In the genomic region with DNA sequence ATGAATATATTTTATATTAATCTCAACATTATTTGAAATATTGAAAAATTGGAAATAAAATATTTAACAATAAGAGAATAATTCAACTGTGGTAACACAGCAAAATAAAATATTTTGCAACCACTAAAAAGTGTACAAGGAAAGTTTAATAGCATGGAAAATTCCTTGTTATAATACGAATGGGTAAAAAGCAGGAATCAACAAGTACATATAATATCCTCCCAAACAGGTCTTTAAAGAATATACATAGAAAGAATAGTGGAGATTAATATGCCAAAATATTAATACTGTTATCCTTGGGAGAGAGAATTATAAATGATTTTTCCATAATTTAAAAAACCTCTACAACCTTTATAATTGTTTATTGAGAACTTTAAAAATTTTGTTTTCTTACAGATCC, we compare ENCODE assay signal across 19 cellular contexts. TPM values are rescaled to one million over a fixed set of nuclear protein-coding genes. Genes with fewer than 3 reads are reported as not detected.
DNase-seq lines count a peak whose midpoint lies in the region; ATAC-seq, FAIRE-seq and TF ChIP-seq lines count a peak whose summit lies in the region.
"Had no signal": no experiment of that assay in that cellular context is flagged by ENCODE, and none has a peak within 500 bp of the region (broad histone marks: within the 10 kb centered on the region; RNA-seq: fewer than 3 reads in every experiment).

No MANE protein-coding gene starts in this region.

- CTCF ChIA-PET in MCF 10A (lab: Yijun Ruan, JAX) (interaction anchor here (1.1 to 2.0 kb wide), 2 partner anchors 19 to 27 kb away, joined by 3 to 8 read pairs; no protein-coding TSS in a partner anchor), mammary epithelial cell (lab: Charles Lee; ENCODE audit: low non-redundant PET) (no interaction called here), HepG2 (lab: Yijun Ruan, JAX; ENCODE audit: low intra/inter-chr PET ratio, low total read pairs) (no interaction called here)
- CTCF ChIA-PET in activated CD4-positive, alpha-beta T cell treated with anti-CD3 and anti-CD28 coated beads for 36 hours (lab: Charles Lee): interaction anchor here (1.2 to 2.9 kb wide), 3 partner anchors 15 to 277 kb away, joined by 3 to 11 read pairs (median 3); no protein-coding TSS in a partner anchor

- intact Hi-C loops in MCF 10A (cut with micrococcal nuclease) (loop anchor here (2.0 kb wide), 1 partner anchor 46 kb away; no protein-coding TSS in a partner anchor), mammary epithelial cell (cut with micrococcal nuclease) (no loop called here), HepG2 (cut with micrococcal nuclease; ENCODE audit: unreplicated experiment) (no loop called here)
- intact Hi-C loops in activated CD4-positive, alpha-beta T cell treated with anti-CD3 and anti-CD28 coated beads for 36 hours (cut with DNase I, micrococcal nuclease): no loop called here

- POLR2A ChIA-PET in MCF 10A (lab: Yijun Ruan, JAX): interaction anchor here (0.6 to 3.0 kb wide), 6 partner anchors 8 to 495 kb away, joined by 3 to 23 read pairs (median 7); a partner anchor contains a TSS
- POLR2A ChIA-PET in HepG2 (lab: Yijun Ruan, JAX): interaction anchor here (1.1 to 1.8 kb wide), 3 partner anchors 9 to 34 kb away, joined by 3 to 19 read pairs (median 8); no protein-coding TSS in a partner anchor
- POLR2A ChIA-PET in activated CD4-positive, alpha-beta T cell treated with anti-CD3 and anti-CD28 coated beads for 36 hours (lab: Charles Lee): no interaction called here

- BruUV-seq in MCF 10A (replicated peaks; lab: Mats Ljungman, UMichigan) (no TSS peak), mammary epithelial cell (replicated peaks; lab: Mats Ljungman, UMichigan) (no TSS peak), HepG2 (replicated peaks; lab: Mats Ljungman, UMichigan) (no TSS peak)

- TF ChIP-seq EP300 in HepG2 (IDR thresholded peaks at IDR 0.05; ENCODE audit: low read depth in 2 of 2, low read length in 2 of 2): no peak
- TF ChIP-seq EP300 in HepG2 (CRISPR knock-in tag; IDR thresholded peaks at IDR 0.05; ENCODE audit: borderline replicate concordance): no peak

- no peak for TF ChIP-seq RAD21 in HepG2 (CRISPR knock-in tag; IDR thresholded peaks at IDR 0.05)

- no peaks in the 10 kb centered on the region for H3K9me3 Mint-ChIP-seq in MCF 10A (ENCODE audit: unreplicated experiment)
- peaks cover 4% of the 10 kb centered on the region for H3K9me3 Mint-ChIP-seq in activated CD4-positive, alpha-beta T cell treated with anti-CD3 and anti-CD28 coated beads for 36 hours (ENCODE audit: low read depth)
- H3K9me3 Mint-ChIP-seq: activated T-cell treated with anti-CD3 and anti-CD28 coated beads, Interleukin-2, amount 50 U/mL, for 24 hours had no signal

- no peak overlapping the region for H3K27ac Mint-ChIP-seq in MCF 10A (ENCODE audit: low read depth, unreplicated experiment)
- H3K27ac Mint-ChIP-seq in activated CD4-positive, alpha-beta T cell treated with anti-CD3 and anti-CD28 coated beads for 36 hours: no peak overlapping the region
- H3K27ac Mint-ChIP-seq: activated naive CD4-positive, alpha-beta T cell treated with anti-CD3 and anti-CD28 coated beads, Interleukin-2, amount 10 ng/mL, durations not matched to agents 7 days and 5 days; activated T-cell treated with anti-CD3 and anti-CD28 coated beads, Interleukin-2, amount 50 U/mL, for 24 hours had no signal

- peak overlapping the region; percentile 79 for H3K4me3 Mint-ChIP-seq in MCF 10A (ENCODE audit: unreplicated experiment)
- no peak overlapping the region for H3K4me3 Mint-ChIP-seq in activated CD4-positive, alpha-beta T cell treated with anti-CD3 and anti-CD28 coated beads for 36 hours
- H3K4me3 Mint-ChIP-seq: activated naive CD4-positive, alpha-beta T cell treated with anti-CD3 and anti-CD28 coated beads, Interleukin-2, amount 10 ng/mL, durations not matched to agents 7 days and 5 days; activated T-cell treated with anti-CD3 and anti-CD28 coated beads, Interleukin-2, amount 50 U/mL, for 24 hours; naive thymus-derived CD8-positive, alpha-beta T cell had no signal

- TF ChIP-seq CTCF in MCF 10A (IDR thresholded peaks at IDR 0.05; ENCODE audit: unreplicated experiment) (no peak), mammary epithelial cell (conservative IDR thresholded peaks at IDR 0.05 in 1 of 2, IDR thresholded peaks at IDR 0.05 in 1 of 2; ENCODE audit: extremely low read depth in 1 of 2, insufficient read depth in 1 of 2, low read depth in 1 of 2, low read length in 2 of 2) (no peak), VCaP (conservative IDR thresholded peaks at IDR 0.05) (no peak), HepG2 (CRISPR knock-in tag; IDR thresholded peaks at IDR 0.05) (no peak)

- FAIRE-seq in HepG2 (lab: Jason Lieb, UNC): no peak

- H3K4me1 Mint-ChIP-seq in MCF 10A (ENCODE audit: insufficient read depth, unreplicated experiment): peaks cover 6% of the 10 kb centered on the region
- H3K4me1 Mint-ChIP-seq in activated CD4-positive, alpha-beta T cell treated with anti-CD3 and anti-CD28 coated beads for 36 hours: peaks cover 4% of the 10 kb centered on the region

- no peak overlapping the region for H2AFZ ChIP-seq in mammary epithelial cell (ENCODE audit: low read depth, low read length)
- H2AFZ ChIP-seq in HepG2 (ENCODE audit: low read length): no peak overlapping the region

- H3K27me3 ChIP-seq in mammary epithelial cell (ENCODE audit: insufficient read depth, low read length): no peaks in the 10 kb centered on the region
- no peaks in the 10 kb centered on the region for H3K27me3 ChIP-seq in HepG2 (ENCODE audit: control insufficient read depth in 1 of 2, insufficient read depth in 2 of 2, low read length in 2 of 2)
- no peaks in the 10 kb centered on the region for H3K27me3 ChIP-seq in skeletal muscle tissue (ENCODE audit: control insufficient read depth in 3 of 3, insufficient read depth in 3 of 3, low read length in 3 of 3)
- H3K27me3 ChIP-seq: Peyer's patch, tibial nerve had no signal

- ATAC-seq in HepG2: no peak
- no peak for ATAC-seq in activated CD4-positive, alpha-beta T cell treated with anti-CD3 and anti-CD28 coated beads for 36 hours
- ATAC-seq in GM18502 (IDR thresholded peaks at IDR 0.05; ENCODE audit: poor library complexity, unreplicated experiment): no peak
- ATAC-seq: naive thymus-derived CD8-positive, alpha-beta T cell had no signal

- H3K9me3 ChIP-seq in mammary epithelial cell (replicated peaks; ENCODE audit: insufficient read depth, low read length) (peaks cover 4% of the 10 kb centered on the region), HepG2 (ENCODE audit: low read length) (0 out of 2 replicates have a peak, but pooled peaks cover 7% of the 10 kb centered on the region), skeletal muscle tissue (ENCODE audit: control insufficient read depth in 3 of 3, low read length in 3 of 3) (peaks cover 0 to 3% (median 0%) of the 10 kb centered on the region in 3 donors)
- H3K9me3 ChIP-seq: Peyer's patch had no signal

- no peak overlapping the region for H3K4me3 ChIP-seq in mammary epithelial cell (replicated peaks in 1 of 3; ENCODE audit: insufficient read depth in 1 of 3, low read depth in 2 of 3, low read length in 3 of 3)
- peak overlapping the region; percentile 58 to 73 (median 66); a peak in 5 of 6 replicates for H3K4me3 ChIP-seq in HepG2 (replicated peaks in 1 of 3; ENCODE audit: insufficient read depth in 1 of 3, low read depth in 2 of 3, low read length in 3 of 3)
- H3K4me3 ChIP-seq in skeletal muscle tissue (ENCODE audit: low read length in 3 of 3): peak overlapping the region in 1 of 3 donors; percentile 83

- H3K79me2 ChIP-seq in mammary epithelial cell (ENCODE audit: insufficient read depth, low read length) (no peaks in the 10 kb centered on the region), HepG2 (ENCODE audit: insufficient read depth, low read length) (peaks cover 41% of the 10 kb centered on the region)

- H3K36me3 ChIP-seq in mammary epithelial cell (ENCODE audit: insufficient read depth, low read length) (no peaks in the 10 kb centered on the region), HepG2 (replicated peaks in 1 of 2; ENCODE audit: control insufficient read depth in 1 of 2, insufficient read depth in 2 of 2, low read length in 2 of 2) (no peaks in the 10 kb centered on the region; a peak in 1 of 5 replicates), skeletal muscle tissue (ENCODE audit: control insufficient read depth in 3 of 3, insufficient read depth in 3 of 3, low read length in 3 of 3) (no peaks in the 10 kb centered on the region)
- H3K36me3 ChIP-seq: Peyer's patch, tibial nerve had no signal

- dilution Hi-C loops in mammary epithelial cell (cut with HindIII; ENCODE audit: low sequenced_read_pairs): no loop called here

- no peak overlapping the region for H3K9ac ChIP-seq in mammary epithelial cell (ENCODE audit: insufficient read depth, low read length)
- peak overlapping the region; percentile 71 for H3K9ac ChIP-seq in HepG2 (ENCODE audit: insufficient read depth, low read depth, low read length)
- peak overlapping the region; percentile 46 to 57 (median 50) for H3K9ac ChIP-seq in skeletal muscle tissue (ENCODE audit: low read depth in 1 of 3, low read length in 3 of 3)

- H3K4me2 ChIP-seq in mammary epithelial cell (ENCODE audit: insufficient read depth, low read depth, low read length): no peak overlapping the region
- H3K4me2 ChIP-seq in HepG2 (ENCODE audit: low read depth, low read length): peak overlapping the region; percentile 81

- H3K36me3 Mint-ChIP-seq in MCF 10A (ENCODE audit: insufficient read depth, unreplicated experiment): peaks cover 6% of the 10 kb centered on the region
- H3K36me3 Mint-ChIP-seq in activated CD4-positive, alpha-beta T cell treated with anti-CD3 and anti-CD28 coated beads for 36 hours (ENCODE audit: low read depth): no peaks in the 10 kb centered on the region
- H3K36me3 Mint-ChIP-seq: activated naive CD4-positive, alpha-beta T cell treated with anti-CD3 and anti-CD28 coated beads, Interleukin-2, amount 10 ng/mL, durations not matched to agents 7 days and 5 days had no signal

- H4K20me1 ChIP-seq in mammary epithelial cell (ENCODE audit: insufficient read depth, low read length) (no peaks in the 10 kb centered on the region), HepG2 (ENCODE audit: insufficient read depth, low read length) (no peaks in the 10 kb centered on the region)

- DNase-seq in MCF 10A (ENCODE audit: unreplicated experiment) (no peak), mammary epithelial cell (no peak), HepG2 (ENCODE audit: low spot score) (no peak), HK-2 (ENCODE audit: unreplicated experiment) (no peak)
- no peak for DNase-seq in activated CD4-positive, alpha-beta T cell treated with anti-CD3 and anti-CD28 coated beads for 36 hours
- DNase-seq: activated CD4-positive, alpha-beta T cell treated with anti-CD3 and anti-CD28 coated beads, Interleukin-2, amount 50 U/mL, for 48 hours; activated naive CD4-positive, alpha-beta T cell treated with anti-CD3 and anti-CD28 coated beads, Interleukin-2, amount 10 ng/mL, durations not matched to agents 7 days and 5 days; activated T-cell treated with anti-CD3 and anti-CD28 coated beads, Interleukin-2, amount 50 U/mL, for 24 hours; DMS153; islet precursor cell; naive thymus-derived CD8-positive, alpha-beta T cell; NCI-H1436 treated with DMSO at 0.1 percent for 48 hours; NCI-H2171 treated with DMSO at 0.1 percent for 48 hours; Peyer's patch; stimulated activated naive CD4-positive, alpha-beta T cell had no signal

- no peaks in the 10 kb centered on the region for H3K27me3 Mint-ChIP-seq in MCF 10A (ENCODE audit: insufficient read depth, unreplicated experiment)
- no peaks in the 10 kb centered on the region for H3K27me3 Mint-ChIP-seq in activated CD4-positive, alpha-beta T cell treated with anti-CD3 and anti-CD28 coated beads for 36 hours
- H3K27me3 Mint-ChIP-seq: activated naive CD4-positive, alpha-beta T cell treated with anti-CD3 and anti-CD28 coated beads, Interleukin-2, amount 10 ng/mL, durations not matched to agents 7 days and 5 days; activated T-cell treated with anti-CD3 and anti-CD28 coated beads, Interleukin-2, amount 50 U/mL, for 24 hours; naive thymus-derived CD8-positive, alpha-beta T cell had no signal

- no peak for TF ChIP-seq POLR2A in HepG2 (IDR thresholded peaks at IDR 0.05; ENCODE audit: insufficient read depth in 1 of 2, low read depth in 2 of 2, low read length in 2 of 2)

- H3K4me1 ChIP-seq in mammary epithelial cell (ENCODE audit: insufficient read depth, low read length): no peaks in the 10 kb centered on the region
- H3K4me1 ChIP-seq in HepG2 (ENCODE audit: insufficient read depth, low read length): peaks cover 33% of the 10 kb centered on the region
- no peaks in the 10 kb centered on the region for H3K4me1 ChIP-seq in skeletal muscle tissue (ENCODE audit: control insufficient read depth in 3 of 3, insufficient read depth in 3 of 3, low read length in 3 of 3)
- H3K4me1 ChIP-seq: Peyer's patch had no signal

- WGBS in mammary epithelial cell (ENCODE audit: low coverage, missing lambda C conversion rate): 61% methylated on average over 1 of the region's 1 CpG
- 55% methylated on average over 1 of the region's 1 CpG for WGBS in HepG2 (ENCODE audit: low lambda C conversion rate)

- H3K27ac ChIP-seq in mammary epithelial cell (ENCODE audit: insufficient read depth, low read depth, low read length): no peak overlapping the region
- 0 out of 2 replicates have a peak overlapping the region, but pooled peaks have one; percentile 36 for H3K27ac ChIP-seq in VCaP
- H3K27ac ChIP-seq in HepG2 (ENCODE audit: extremely low read length, insufficient read depth, low read length): no peak overlapping the region
- no peak overlapping the region for H3K27ac ChIP-seq in skeletal muscle tissue (ENCODE audit: low read depth, low read length)
- H3K27ac ChIP-seq: Peyer's patch, tibial nerve had no signal

- in situ Hi-C loops in mammary epithelial cell (cut with MboI; ENCODE audit: low sequenced_read_pairs in 2 of 2) (no loop called here), HepG2 (cut with HindIII; ENCODE audit: extremely low pct_ligation_motif_present, low pct_unique_long_range_greater_than_20kb) (no loop called here)

RNA-seq across cellular contexts. Expression of a gene that starts 1.0 kb away (rescaled TPM):
- 9.5 and 13.8 TPM in 2 replicates for total RNA-seq in MCF 10A (2022)
- 1 to 10 TPM in 1 of 2 donors, under 1 TPM in 1; 0.59 to 3.3 TPM for total RNA-seq in mammary epithelial cell
- 0.08 TPM for polyA plus RNA-seq in mammary epithelial cell
- polyA minus RNA-seq in mammary epithelial cell: not detected
- total RNA-seq in HepG2 (2016; rRNA removed; fragmentation: Illumina TruSeq; extraction: Trizol): 11.6 and 14.4 TPM in 2 replicates
- 3.2 and 3.5 TPM in 2 replicates for total RNA-seq in HepG2 (2016; cell fraction: cytosol; rRNA removed; fragmentation: Illumina TruSeq; extraction: Trizol; ENCODE audit: low read depth)
- total RNA-seq in HepG2 (2016; cell fraction: insoluble cytoplasmic fraction; rRNA removed; fragmentation: Illumina TruSeq; extraction: Trizol): 10.7 and 18.0 TPM in 2 replicates
- 5.5 and 7.4 TPM in 2 replicates for total RNA-seq in HepG2 (2016; cell fraction: membrane; rRNA removed; fragmentation: Illumina TruSeq; extraction: Trizol)
- total RNA-seq in HepG2 (2016; cell fraction: nucleus; rRNA removed; fragmentation: Illumina TruSeq; extraction: Trizol): 4.7 and 5.1 TPM in 2 replicates
- 42.6 and 43.9 TPM in 2 replicates for polyA plus RNA-seq in HepG2 (2011; rRNA removed)
- polyA plus RNA-seq in HepG2 (2011; cell fraction: cytosol; rRNA removed): 21.0 and 40.0 TPM in 2 replicates
- polyA plus RNA-seq in HepG2 (2011; cell fraction: nucleus; rRNA removed): 7.5 and 15.1 TPM in 2 replicates
- polyA plus RNA-seq in HepG2 (2012): 81.9 and 82.1 TPM in 2 replicates
- polyA plus RNA-seq in HepG2 (2016; cell fraction: cytosol; fragmentation: Illumina TruSeq; extraction: Trizol; ENCODE audit: low read depth): 1.9 and 3.5 TPM in 2 replicates
- 13.4 and 19.0 TPM in 2 replicates for polyA plus RNA-seq in HepG2 (2016; cell fraction: insoluble cytoplasmic fraction; fragmentation: Illumina TruSeq; extraction: Trizol; ENCODE audit: low read depth)
- polyA plus RNA-seq in HepG2 (2016; cell fraction: membrane; fragmentation: Illumina TruSeq; extraction: Trizol; ENCODE audit: low read depth): 3.8 and 4.2 TPM in 2 replicates
- 5.6 and 5.8 TPM in 2 replicates for polyA plus RNA-seq in HepG2 (2016; cell fraction: nucleus; fragmentation: Illumina TruSeq; extraction: Trizol; ENCODE audit: insufficient read depth, low read depth)
- polyA minus RNA-seq in HepG2 (2011; rRNA and poly(A)+ RNA removed; ENCODE audit: low replicate concordance): 2.8 and 6.8 TPM in 2 replicates
- 10.6 and 13.8 TPM in 2 replicates for polyA minus RNA-seq in HepG2 (2011; cell fraction: cytosol; rRNA and poly(A)+ RNA removed)
- 10.3 and 17.5 TPM in 2 replicates for polyA minus RNA-seq in HepG2 (2011; cell fraction: nucleus; rRNA and poly(A)+ RNA removed)
- 3.1 TPM for total RNA-seq in skeletal muscle tissue
- 1 to 10 TPM; 6.6 to 7.0 TPM for total RNA-seq in activated CD4-positive, alpha-beta T cell treated with anti-CD3 and anti-CD28 coated beads for 36 hours
- total RNA-seq: naive thymus-derived CD8-positive, alpha-beta T cell had no signal

RNA-seq across cellular contexts. Expression of a gene that starts 47.5 kb away (rescaled TPM):
- total RNA-seq in MCF 10A (2022): 17.9 and 23.2 TPM in 2 replicates
- 10 to 100 TPM; 12.3 to 14.5 TPM for total RNA-seq in mammary epithelial cell
- 4.6 TPM for polyA plus RNA-seq in mammary epithelial cell
- 2.0 TPM for polyA minus RNA-seq in mammary epithelial cell
- total RNA-seq in HepG2 (2016; rRNA removed; fragmentation: Illumina TruSeq; extraction: Trizol): 10.2 and 16.6 TPM in 2 replicates
- total RNA-seq in HepG2 (2016; cell fraction: cytosol; rRNA removed; fragmentation: Illumina TruSeq; extraction: Trizol; ENCODE audit: low read depth): 2.2 and 4.1 TPM in 2 replicates
- 10.3 and 15.9 TPM in 2 replicates for total RNA-seq in HepG2 (2016; cell fraction: insoluble cytoplasmic fraction; rRNA removed; fragmentation: Illumina TruSeq; extraction: Trizol)
- 4.9 and 6.6 TPM in 2 replicates for total RNA-seq in HepG2 (2016; cell fraction: membrane; rRNA removed; fragmentation: Illumina TruSeq; extraction: Trizol)
- total RNA-seq in HepG2 (2016; cell fraction: nucleus; rRNA removed; fragmentation: Illumina TruSeq; extraction: Trizol): 10.6 and 12.4 TPM in 2 replicates
- polyA plus RNA-seq in HepG2 (2011; rRNA removed): 7.5 and 9.4 TPM in 2 replicates
- polyA plus RNA-seq in HepG2 (2011; cell fraction: cytosol; rRNA removed): 3.4 and 5.3 TPM in 2 replicates
- polyA plus RNA-seq in HepG2 (2011; cell fraction: nucleus; rRNA removed): 3.2 and 3.6 TPM in 2 replicates
- polyA plus RNA-seq in HepG2 (2012): 10.6 and 11.9 TPM in 2 replicates
- 0.53 and 0.71 TPM in 2 replicates for polyA plus RNA-seq in HepG2 (2016; cell fraction: cytosol; fragmentation: Illumina TruSeq; extraction: Trizol; ENCODE audit: low read depth)
- 16.9 and 17.4 TPM in 2 replicates for polyA plus RNA-seq in HepG2 (2016; cell fraction: insoluble cytoplasmic fraction; fragmentation: Illumina TruSeq; extraction: Trizol; ENCODE audit: low read depth)
- 2.9 and 3.1 TPM in 2 replicates for polyA plus RNA-seq in HepG2 (2016; cell fraction: membrane; fragmentation: Illumina TruSeq; extraction: Trizol; ENCODE audit: low read depth)
- polyA plus RNA-seq in HepG2 (2016; cell fraction: nucleus; fragmentation: Illumina TruSeq; extraction: Trizol; ENCODE audit: insufficient read depth, low read depth): 12.2 and 12.6 TPM in 2 replicates
- polyA minus RNA-seq in HepG2 (2011; rRNA and poly(A)+ RNA removed; ENCODE audit: low replicate concordance): 2.7 and 7.2 TPM in 2 replicates
- polyA minus RNA-seq in HepG2 (2011; cell fraction: cytosol; rRNA and poly(A)+ RNA removed): 8.3 and 9.1 TPM in 2 replicates
- 10.7 and 12.6 TPM in 2 replicates for polyA minus RNA-seq in HepG2 (2011; cell fraction: nucleus; rRNA and poly(A)+ RNA removed)
- total RNA-seq in skeletal muscle tissue: 17.2 TPM
- total RNA-seq in activated CD4-positive, alpha-beta T cell treated with anti-CD3 and anti-CD28 coated beads for 36 hours: 10 to 100 TPM; 19.6 to 23.5 TPM

Comparison
In these comparisons a context has a peak if more than half of its experiments do, and no peak if none do; other contexts are left out.
1. CTCF ChIA-PET loops: an anchor here in MCF 10A (1.1 to 2.0 kb wide) and activated CD4-positive, alpha-beta T cell treated with anti-CD3 and anti-CD28 coated beads for 36 hours (1.2 to 2.9 kb wide); none called in mammary epithelial cell and HepG2.
2. H3K4me3 ChIP-seq: peak in HepG2 (3 of 3); none in mammary epithelial cell (0 of 3).